In the genomic region with DNA sequence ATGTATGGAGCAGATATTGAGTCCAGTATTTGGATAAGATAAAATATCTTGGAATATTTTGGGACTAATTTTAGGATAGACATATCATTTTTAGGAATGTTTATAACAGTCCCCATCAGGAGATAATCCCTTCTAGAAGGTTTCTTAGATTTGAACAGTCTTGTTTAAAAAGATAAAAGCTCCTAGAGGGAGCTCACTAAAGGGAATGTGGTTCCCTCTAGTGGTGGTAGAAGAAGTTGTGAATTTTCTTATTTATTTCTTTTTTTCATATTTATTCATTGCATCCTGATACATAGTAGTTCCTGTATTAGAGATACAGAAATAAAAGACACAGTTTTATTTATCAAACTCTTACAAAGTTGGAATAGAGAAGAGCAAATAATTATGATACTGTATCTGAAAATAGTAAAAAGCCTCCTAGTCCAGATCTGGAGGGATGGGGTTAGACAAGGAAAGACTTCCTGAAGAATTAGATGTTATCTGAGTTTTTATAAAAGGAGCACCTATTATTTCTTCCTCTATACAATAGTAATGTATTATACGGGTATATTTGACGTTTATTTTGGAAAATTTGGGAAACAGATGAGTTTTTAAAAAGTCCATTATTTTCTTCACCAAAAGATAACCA, we compare ENCODE assay signal across 9 cellular contexts. TPM values are rescaled to one million over a fixed set of nuclear protein-coding genes. Genes with fewer than 3 reads are reported as not detected.
DNase-seq lines count a peak whose midpoint lies in the region; ATAC-seq and TF ChIP-seq lines count a peak whose summit lies in the region.
"Had no signal": no experiment of that assay in that cellular context is flagged by ENCODE, and none has a peak within 500 bp of the region (broad histone marks: within the 10 kb centered on the region; RNA-seq: fewer than 3 reads in every experiment).

No MANE protein-coding gene starts in this region.

- H3K36me3 ChIP-seq in DND-41 (ENCODE audit: insufficient read depth, low read length) (no peaks in the 10 kb centered on the region), Loucy (ENCODE audit: insufficient read depth, low read length) (no peaks in the 10 kb centered on the region)

- no peak overlapping the region for H3K4me2 ChIP-seq in DND-41 (ENCODE audit: insufficient read depth, low read length)
- no peak overlapping the region for H3K4me2 ChIP-seq in Loucy (ENCODE audit: low read depth, low read length, poor library complexity, severe bottlenecking)

- H3K9me3 ChIP-seq in DND-41 (ENCODE audit: insufficient read depth, low read length, severe bottlenecking) (no peaks in the 10 kb centered on the region), Loucy (ENCODE audit: insufficient read depth, low read depth, low read length) (no peaks in the 10 kb centered on the region)

- H2AFZ ChIP-seq in DND-41 (ENCODE audit: low read depth, low read length) (no peak overlapping the region), Loucy (ENCODE audit: low read length) (no peak overlapping the region)

- H4K20me1 ChIP-seq in DND-41 (ENCODE audit: insufficient read depth, low read length), result no peaks in the 10 kb centered on the region
- no peaks in the 10 kb centered on the region for H4K20me1 ChIP-seq in Loucy (ENCODE audit: insufficient read depth, low read length, poor library complexity, severe bottlenecking)

- ATAC-seq in DND-41 (ENCODE audit: insufficient read depth, low read depth) (peak; percentile 56; the same call in 2 of the 3 replicates), HG02884 (IDR thresholded peaks at IDR 0.05; ENCODE audit: unreplicated experiment) (no peak)

- no peaks in the 10 kb centered on the region for H3K9me2 ChIP-seq in Loucy (replicated peaks; ENCODE audit: low read depth, low read length)

- H3K9ac ChIP-seq in DND-41 (ENCODE audit: low read depth, low read length), result no peak overlapping the region
- H3K9ac ChIP-seq in Loucy (ENCODE audit: low read depth, low read length, poor library complexity, severe bottlenecking), result no peak overlapping the region

- H3K4me1 ChIP-seq in DND-41 (ENCODE audit: insufficient read depth, low read length) (no peaks in the 10 kb centered on the region), Loucy (ENCODE audit: insufficient read depth, low read length, poor library complexity, severe bottlenecking) (no peaks in the 10 kb centered on the region)

- H3K27me3 ChIP-seq in DND-41 (ENCODE audit: insufficient read depth, low read length, poor library complexity) (peaks cover 7% of the 10 kb centered on the region), Loucy (ENCODE audit: insufficient read depth, low read length, poor library complexity, severe bottlenecking) (no peaks in the 10 kb centered on the region)

- no peak overlapping the region for H3K27ac ChIP-seq in DND-41 (ENCODE audit: low read length)
- H3K27ac ChIP-seq in substantia nigra (ENCODE audit: low read depth, low read length, poor library complexity, severe bottlenecking), result no peak overlapping the region
- H3K27ac ChIP-seq: skin epidermis had no signal

- TF ChIP-seq CTCF in DND-41 (IDR thresholded peaks at IDR 0.05; ENCODE audit: borderline replicate concordance, extremely low read depth, low read length, poor library complexity, severe bottlenecking) (peak; percentile 73), Loucy (conservative IDR thresholded peaks at IDR 0.05; ENCODE audit: low read length) (peak; percentile 85)

- no peaks in the 10 kb centered on the region for H3K79me2 ChIP-seq in DND-41 (ENCODE audit: insufficient read depth, low read length)
- no peaks in the 10 kb centered on the region for H3K79me2 ChIP-seq in Loucy (ENCODE audit: insufficient read depth, low read length)

- H3F3A ChIP-seq in Loucy (ENCODE audit: low read depth), result no peaks in the 10 kb centered on the region

- DNase-seq in DND-41, result no peak
- DNase-seq in SHP77 treated with DMSO at 0.1 percent for 48 hours (lab: John Stamatoyannopoulos, UW), result peak; percentile 46
- peak; percentile 82 for DNase-seq in fibroblast of peridontal ligament (ENCODE audit: extremely low read depth)
- DNase-seq in pulmonary artery endothelial cell (ENCODE audit: low read depth, low spot score), result peak; percentile 4
- no peak for DNase-seq in activated CD4-positive, alpha-beta T cell treated with anti-CD3 and anti-CD28 coated beads for 48 hours
- DNase-seq in substantia nigra (lab: John Stamatoyannopoulos, UW), result no peak

- no peak overlapping the region for H3K4me3 ChIP-seq in DND-41 (ENCODE audit: low read depth in 1 of 2, low read length in 2 of 2)
- no peak overlapping the region for H3K4me3 ChIP-seq in Loucy (ENCODE audit: low read length, poor library complexity, severe bottlenecking)
- H3K4me3 ChIP-seq: skin epidermis had no signal

RNA-seq across cellular contexts. Expression of a gene that starts 24.5 kb away (rescaled TPM):
- total RNA-seq in pulmonary artery endothelial cell, result not detected in 2 replicates

Comparison
In these comparisons a context has a peak if more than half of its experiments do, and no peak if none do; other contexts are left out.
1. DNase-seq: peak in SHP77 treated with DMSO at 0.1 percent for 48 hours (single experiment), fibroblast of peridontal ligament (single experiment) and pulmonary artery endothelial cell (single experiment); none in DND-41 (single experiment), activated CD4-positive, alpha-beta T cell treated with anti-CD3 and anti-CD28 coated beads for 48 hours (single experiment) and substantia nigra (0 of 49).